29 cellular contexts compared by ENCODE assay signal in genomic region chrX:11172413-11172812, GRCh38.
"Had no signal": no experiment of that assay in that cellular context is flagged by ENCODE, and none has a peak within 500 bp of the region (broad histone marks: within the 10 kb centered on the region; RNA-seq: fewer than 3 reads in every experiment).

No MANE protein-coding gene starts in this region.

- H3K9me3 ChIP-seq: heart left ventricle, left lung, mucosa of descending colon, right atrium auricular region, right lobe of liver, spleen, thyroid gland, transverse colon, upper lobe of left lung, vagina had no signal

- H3K36me3 ChIP-seq: left lung, right atrium auricular region, right lobe of liver, spleen, thyroid gland, transverse colon, vagina had no signal

- H3K4me1 ChIP-seq: left lung, parathyroid adenoma, right atrium auricular region, right lobe of liver, spleen, thyroid gland, transverse colon, upper lobe of left lung, vagina had no signal

- H3K27me3 ChIP-seq: heart left ventricle, right atrium auricular region, right lobe of liver, thyroid gland, transverse colon, upper lobe of left lung, vagina had no signal

- ATAC-seq: heart left ventricle; left colon; left lung; mucosa of descending colon; naive thymus-derived CD4-positive, alpha-beta T cell; right lobe of liver; stimulated activated memory B cell treated with anti-CD40 and anti-IgM and Interleukin-4, amounts not matched to agents 10 μg/mL and 1 μg/mL and 100 μg/mL, for 72 hours; stimulated activated naive CD8-positive, alpha-beta T cell treated with anti-CD3 and anti-CD28 coated beads, Interleukin-15, amount 100 ng/mL, for 72 hours had no signal

- H3K27ac ChIP-seq: left lung, parathyroid adenoma, right atrium auricular region, right lobe of liver, spleen, transverse colon, upper lobe of left lung, vagina had no signal

- DNase-seq: heart left ventricle; hypothalamus; immature natural killer cell; kidney; left colon; left lung; mesendoderm; mucosa of descending colon; naive thymus-derived CD4-positive, alpha-beta T cell; nucleus accumbens; right lobe of liver; small intestine; spleen; stimulated activated CD4-positive, alpha-beta T cell treated with anti-CD3 and anti-CD28 coated beads, Interleukin-1b, Interleukin-23, amount 100 ng/mL, for 48 hours; stimulated activated CD4-positive, alpha-beta T cell treated with anti-CD3 and anti-CD28 coated beads, Interleukin-2, amount 100 ng/mL, for 48 hours; stimulated activated CD4-positive, alpha-beta T cell treated with anti-CD3 and anti-CD28 coated beads, Interleukin-4, amount 100 ng/mL, for 4 hours; stimulated activated CD8-positive, alpha-beta memory T cell treated with anti-CD3 and anti-CD28 coated beads, Interleukin-4, amount 100 ng/mL, for 48 hours; stimulated activated naive CD4-positive, alpha-beta T cell treated with Interleukin-2 at 50 U/mL for 16 hours; stimulated activated naive CD8-positive, alpha-beta T cell treated with anti-CD3 and anti-CD28 coated beads, Interleukin-15, amount 100 ng/mL, for 72 hours; substantia nigra; thyroid gland; transverse colon; upper lobe of left lung had no signal

- H3K4me3 ChIP-seq: heart left ventricle, left lung, lung, mucosa of descending colon, right atrium auricular region, right lobe of liver, spleen, thyroid gland, transverse colon, upper lobe of left lung, vagina had no signal

- FAIRE-seq: islet of Langerhans, kidney, small intestine had no signal
